5 cellular contexts compared by ENCODE assay signal in genomic region chr11:114612199-114612598, GRCh38. TPM values are rescaled to one million over a fixed set of nuclear protein-coding genes. Genes with fewer than 3 reads are reported as not detected.
"Had no signal": no experiment of that assay in that cellular context is flagged by ENCODE, and none has a peak within 500 bp of the region (broad histone marks: within the 10 kb centered on the region; RNA-seq: fewer than 3 reads in every experiment).

No MANE protein-coding gene starts in this region.

RNA-seq across cellular contexts. Expression of gene NXPE4, which starts 16.6 kb away (rescaled TPM):
- total RNA-seq: M059J, PC-3, Right ventricle myocardium superior, SJSA1 had no signal
- polyA plus RNA-seq: SK-N-SH had no signal

RNA-seq across cellular contexts. Expression of gene NXPE1, which starts 52.5 kb away (rescaled TPM):
- total RNA-seq: M059J, PC-3, Right ventricle myocardium superior, SJSA1 had no signal
- polyA plus RNA-seq: SK-N-SH had no signal
